ENCODE assay signal across 28 cellular contexts in the genomic region with DNA sequence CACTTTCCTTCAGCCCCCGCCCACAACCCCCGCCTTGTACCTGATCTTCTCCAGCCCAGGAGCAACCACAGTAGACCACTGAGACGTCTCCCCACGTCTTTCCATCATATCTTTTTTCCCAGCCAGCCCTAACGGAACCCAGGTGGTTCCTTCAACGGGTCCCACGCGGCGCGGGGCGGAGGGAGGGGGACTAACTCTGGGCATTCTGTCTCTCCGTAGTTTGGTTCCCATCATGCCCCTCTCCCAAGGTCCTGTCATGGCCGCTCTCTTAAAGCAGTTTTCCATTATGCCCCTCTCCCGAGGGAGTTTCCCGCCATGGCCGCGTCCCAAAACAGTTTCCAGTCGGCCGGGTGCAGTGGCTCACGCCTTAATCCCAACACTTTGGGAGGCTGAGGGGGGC.
"Had no signal": no experiment of that assay in that cellular context is flagged by ENCODE, and none has a peak within 500 bp of the region (broad histone marks: within the 10 kb centered on the region; RNA-seq: fewer than 3 reads in every experiment).

No MANE protein-coding gene starts in this region.

- H3K9me3 ChIP-seq: neutrophil, ovary, psoas muscle, right lobe of liver, sigmoid colon, tibial artery, transverse colon, upper lobe of left lung, vagina had no signal

- H3K4me3 Mint-ChIP-seq: naive thymus-derived CD8-positive, alpha-beta T cell; natural killer cell treated with Interleukin-12 subunit alpha and Interleukin-12 subunit beta and Interleukin-15 and Interleukin-18, amount 100 ng/mL, for 72 hours; nephron progenitor cell; neural crest cell; stimulated activated effector memory CD8-positive, alpha-beta T cell treated with anti-CD3 and anti-CD28 coated beads, Interleukin-12 subunit alpha, Interleukin-12 subunit beta, amount 100 ng/mL, for 72 hours; stimulated activated naive CD8-positive, alpha-beta T cell treated with anti-CD3 and anti-CD28 coated beads, Interleukin-15, amount 100 ng/mL, for 72 hours had no signal

- H3K4me1 Mint-ChIP-seq: stimulated activated effector memory CD8-positive, alpha-beta T cell treated with anti-CD3 and anti-CD28 coated beads, Interleukin-12 subunit alpha, Interleukin-12 subunit beta, amount 100 ng/mL, for 72 hours had no signal

- H3K27ac Mint-ChIP-seq: naive thymus-derived CD8-positive, alpha-beta T cell; natural killer cell treated with Interleukin-12 subunit alpha and Interleukin-12 subunit beta and Interleukin-15 and Interleukin-18, amount 100 ng/mL, for 72 hours; nephron progenitor cell; progenitor cell of endocrine pancreas; stimulated activated effector memory CD8-positive, alpha-beta T cell treated with anti-CD3 and anti-CD28 coated beads, Interleukin-12 subunit alpha, Interleukin-12 subunit beta, amount 100 ng/mL, for 72 hours had no signal

- H2AFZ ChIP-seq: parathyroid adenoma had no signal

- H3K9me3 Mint-ChIP-seq: natural killer cell treated with Interleukin-12 subunit alpha and Interleukin-12 subunit beta and Interleukin-15 and Interleukin-18, amount 100 ng/mL, for 72 hours; stimulated activated effector memory CD8-positive, alpha-beta T cell treated with anti-CD3 and anti-CD28 coated beads, Interleukin-12 subunit alpha, Interleukin-12 subunit beta, amount 100 ng/mL, for 72 hours; stimulated activated naive CD8-positive, alpha-beta T cell treated with anti-CD3 and anti-CD28 coated beads, Interleukin-15, amount 100 ng/mL, for 72 hours had no signal

- ATAC-seq: naive thymus-derived CD8-positive, alpha-beta T cell; natural killer cell treated with Interleukin-12 subunit alpha and Interleukin-12 subunit beta and Interleukin-15 and Interleukin-18, amount 100 ng/mL, for 72 hours; psoas muscle; right cardiac atrium; right lobe of liver; stimulated activated effector memory CD8-positive, alpha-beta T cell treated with anti-CD3 and anti-CD28 coated beads, Interleukin-12 subunit alpha, Interleukin-12 subunit beta, amount 100 ng/mL, for 72 hours; stimulated activated naive CD8-positive, alpha-beta T cell treated with anti-CD3 and anti-CD28 coated beads, Interleukin-15, amount 100 ng/mL, for 72 hours; stimulated activated naive CD8-positive, alpha-beta T cell treated with anti-CD3 and anti-CD28 coated beads, Interleukin-15, Interleukin-2, amounts not matched to agents 100 U/mL and 50 U/mL, for 24 hours had no signal

- H3K79me2 ChIP-seq: parathyroid adenoma had no signal

- H3K4me3 ChIP-seq: ovary, psoas muscle, right lobe of liver, sigmoid colon, tibial artery, transverse colon, upper lobe of left lung, vagina had no signal

- H3K36me3 ChIP-seq: neutrophil, ovary, right lobe of liver, sigmoid colon, tibial artery, transverse colon, upper lobe of left lung, vagina had no signal

- H3K4me1 ChIP-seq: parathyroid adenoma, psoas muscle, right lobe of liver, transverse colon, upper lobe of left lung had no signal

- H3K27ac ChIP-seq: neutrophil, ovary, parathyroid adenoma, psoas muscle, right lobe of liver, sigmoid colon, tibial artery, transverse colon, upper lobe of left lung, vagina had no signal

- H3K36me3 Mint-ChIP-seq: naive thymus-derived CD8-positive, alpha-beta T cell; natural killer cell treated with Interleukin-12 subunit alpha and Interleukin-12 subunit beta and Interleukin-15 and Interleukin-18, amount 100 ng/mL, for 72 hours; stimulated activated effector memory CD8-positive, alpha-beta T cell treated with anti-CD3 and anti-CD28 coated beads, Interleukin-12 subunit alpha, Interleukin-12 subunit beta, amount 100 ng/mL, for 72 hours had no signal

- H3K27me3 Mint-ChIP-seq: naive B cell; naive thymus-derived CD8-positive, alpha-beta T cell; stimulated activated naive CD8-positive, alpha-beta T cell treated with anti-CD3 and anti-CD28 coated beads, Interleukin-15, amount 100 ng/mL, for 72 hours had no signal

- H3K27me3 ChIP-seq: neutrophil, ovary, right lobe of liver, sigmoid colon, tibial artery, transverse colon, upper lobe of left lung, vagina had no signal

- DNase-seq: naive B cell; naive thymus-derived CD8-positive, alpha-beta T cell; nephron progenitor cell; nucleus accumbens; ovary; posterior cingulate gyrus; psoas muscle; right cardiac atrium; right lobe of liver; sigmoid colon; small intestine; stimulated activated CD4-positive, alpha-beta T cell treated with anti-CD3 and anti-CD28 coated beads, Interleukin-15, amount 100 ng/mL, for 24 hours; stimulated activated CD4-positive, alpha-beta T cell treated with anti-CD3 and anti-CD28 coated beads, Interleukin-2, amount 100 ng/mL, for 24 hours; stimulated activated CD4-positive, alpha-beta T cell treated with anti-CD3 and anti-CD28 coated beads, Interleukin-2, amount 100 ng/mL, for 48 hours; stimulated activated CD4-positive, alpha-beta T cell treated with anti-CD3 and anti-CD28 coated beads, Interleukin-4, amount 100 ng/mL, for 24 hours; stimulated activated naive CD4-positive, alpha-beta T cell; stimulated activated naive CD8-positive, alpha-beta T cell treated with anti-CD3 and anti-CD28 coated beads, Interleukin-15, amount 100 ng/mL, for 72 hours; stimulated activated naive CD8-positive, alpha-beta T cell treated with anti-CD3 and anti-CD28 coated beads, Interleukin-15, Interleukin-2, amounts not matched to agents 100 U/mL and 50 U/mL, for 24 hours; tibial artery; transverse colon; upper lobe of left lung had no signal
